Comparison of ENCODE assay signal across 8 cellular contexts in the genomic region with DNA sequence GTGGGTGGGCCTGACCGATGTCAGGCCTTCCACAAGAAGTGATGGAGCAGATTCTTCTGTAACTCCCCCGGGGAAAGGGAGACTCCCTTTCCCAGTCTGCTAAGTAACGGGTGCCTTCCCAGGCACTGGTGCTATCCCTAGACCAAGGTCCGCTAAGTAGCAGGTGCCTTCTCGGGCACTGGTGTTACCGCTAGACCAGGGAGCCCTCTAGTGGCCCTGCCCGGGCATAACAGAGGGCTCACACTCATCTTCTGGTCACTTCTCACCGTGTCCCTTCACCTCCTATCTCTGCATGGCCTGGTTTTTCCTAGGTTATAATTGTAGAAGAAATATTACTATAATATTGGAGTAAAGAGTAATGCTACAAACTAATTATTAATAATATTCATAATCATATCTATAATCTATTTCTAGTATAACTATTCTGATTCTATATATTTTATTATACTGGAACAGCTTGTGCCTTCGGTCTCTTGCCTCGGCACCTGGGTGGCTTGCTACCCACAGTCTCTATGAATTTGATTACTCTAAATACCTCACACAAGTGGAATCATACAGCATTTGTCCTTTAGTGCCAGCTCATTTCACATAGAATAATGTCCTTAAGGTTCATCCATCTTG.
DNase-seq lines count a peak whose midpoint lies in the region; ATAC-seq and TF ChIP-seq lines count a peak whose summit lies in the region.

No MANE protein-coding gene starts in this region.

- no peak overlapping the region for H3K27ac Mint-ChIP-seq in activated CD8-positive, alpha-beta memory T cell treated with anti-CD3 and anti-CD28 coated beads, Interleukin-2, amount 10 ng/mL, durations not matched to agents 7 days and 5 days

- CTCF ChIA-PET in activated CD8-positive, alpha-beta memory T cell treated with anti-CD3 and anti-CD28 coated beads, Interleukin-2, amount 10 ng/mL, durations not matched to agents 7 days and 5 days (lab: Charles Lee) = no interaction called here
- CTCF ChIA-PET in IMR-90 (lab: Yijun Ruan, JAX) = no interaction called here

- H2BK120ac ChIP-seq in IMR-90 (ENCODE audit: low read depth, low read length) = no peak overlapping the region

- H3K36me3 ChIP-seq in IMR-90 (ENCODE audit: control insufficient read depth, insufficient read depth, low read length) (no peaks in the 10 kb centered on the region), vagina (no peaks in the 10 kb centered on the region)

- H3K18ac ChIP-seq in IMR-90 (ENCODE audit: low read depth, low read length) = no peak overlapping the region

- H2BK15ac ChIP-seq in IMR-90 (ENCODE audit: low read depth, low read length) = no peak overlapping the region

- TF ChIP-seq POLR2A in IMR-90 (IDR thresholded peaks at IDR 0.05; ENCODE audit: low read depth, low read length) = no peak
- TF ChIP-seq POLR2A in vagina (IDR thresholded peaks at IDR 0.05) = no peak

- no peak overlapping the region for H2BK20ac ChIP-seq in IMR-90 (ENCODE audit: low read depth, low read length)

- H3K4me1 Mint-ChIP-seq in activated CD8-positive, alpha-beta memory T cell treated with anti-CD3 and anti-CD28 coated beads, Interleukin-2, amount 10 ng/mL, durations not matched to agents 7 days and 5 days = no peaks in the 10 kb centered on the region

- H3K79me1 ChIP-seq in IMR-90 (ENCODE audit: low read depth in 1 of 2, low read length in 2 of 2) = no peaks in the 10 kb centered on the region

- no peaks in the 10 kb centered on the region for H3K9me1 ChIP-seq in IMR-90 (ENCODE audit: insufficient read depth, low read length)

- H4K20me1 ChIP-seq in IMR-90 (ENCODE audit: insufficient read depth, low read length) = no peaks in the 10 kb centered on the region

- no peak overlapping the region for H3K23ac ChIP-seq in IMR-90 (ENCODE audit: low read depth, low read length)

- ATAC-seq in activated CD8-positive, alpha-beta memory T cell treated with anti-CD3 and anti-CD28 coated beads, Interleukin-2, amount 10 ng/mL, durations not matched to agents 7 days and 5 days = no peak
- ATAC-seq in GM21737 (IDR thresholded peaks at IDR 0.05; ENCODE audit: unreplicated experiment) (peak; percentile 58), IMR-90 (ENCODE audit: low read depth) (peak; percentile 83)

- H3K27ac ChIP-seq in IMR-90 (ENCODE audit: insufficient read depth, low read length) = no peak overlapping the region
- no peak overlapping the region for H3K27ac ChIP-seq in vagina

- no peak overlapping the region for H2AK9ac ChIP-seq in IMR-90 (replicated peaks; ENCODE audit: low read depth, low read length, poor library complexity)

- H3K4me3 Mint-ChIP-seq in activated CD8-positive, alpha-beta memory T cell treated with anti-CD3 and anti-CD28 coated beads, Interleukin-2, amount 10 ng/mL, durations not matched to agents 7 days and 5 days = no peak overlapping the region

- H4K91ac ChIP-seq in IMR-90 (ENCODE audit: insufficient read depth, low read depth, low read length) = no peak overlapping the region

- H3K9ac ChIP-seq in IMR-90 (ENCODE audit: low read depth, low read length) = no peak overlapping the region

- TF ChIP-seq RAD21 in IMR-90 (IDR thresholded peaks at IDR 0.05; ENCODE audit: low read length) = peak; percentile 73

- H3K4me3 ChIP-seq in IMR-90 (ENCODE audit: insufficient read depth, low read depth, low read length) = no peak overlapping the region
- H3K4me3 ChIP-seq in epithelial cell of esophagus (ENCODE audit: low read length) = no peak overlapping the region
- no peak overlapping the region for H3K4me3 ChIP-seq in vagina

- H4K8ac ChIP-seq in IMR-90 (ENCODE audit: low read depth in 2 of 2, low read length in 2 of 2) = no peak overlapping the region

- H3K56ac ChIP-seq in IMR-90 (ENCODE audit: extremely low read depth, insufficient read depth, low read length) = no peak overlapping the region

- no peak overlapping the region for H3K4ac ChIP-seq in IMR-90 (ENCODE audit: low read depth, low read length)

- no peaks in the 10 kb centered on the region for H3K27me3 ChIP-seq in IMR-90 (ENCODE audit: control insufficient read depth, insufficient read depth, low read length)
- H3K27me3 ChIP-seq in vagina = no peaks in the 10 kb centered on the region

- H3K27me3 Mint-ChIP-seq in activated CD8-positive, alpha-beta memory T cell treated with anti-CD3 and anti-CD28 coated beads, Interleukin-2, amount 10 ng/mL, durations not matched to agents 7 days and 5 days = no peaks in the 10 kb centered on the region

- no peak overlapping the region for H4K5ac ChIP-seq in IMR-90 (ENCODE audit: low read depth, low read length)

- DNase-seq in activated CD8-positive, alpha-beta memory T cell treated with anti-CD3 and anti-CD28 coated beads, Interleukin-2, amount 10 ng/mL, durations not matched to agents 7 days and 5 days = peak; percentile 50
- no peak for DNase-seq in activated CD8-positive, alpha-beta memory T cell treated with anti-CD3 and anti-CD28 coated beads, Interleukin-2, amount 50 U/mL, for 4 hours
- DNase-seq in IMR-90 = peak; percentile 23
- peak; percentile 60 for DNase-seq in SK-MEL-5 (ENCODE audit: low read depth, low spot score)
- peak; percentile 69 for DNase-seq in epithelial cell of esophagus (ENCODE audit: low read depth)
- DNase-seq in mucosa of gallbladder (ENCODE audit: low spot score) = peak; percentile 68
- no peak for DNase-seq in vagina (ENCODE audit: extremely low spot score in 2 of 2)

- no TSS peak for BruUV-seq in IMR-90 (replicated peaks; lab: Mats Ljungman, UMichigan)

- no peak overlapping the region for H2AK5ac ChIP-seq in IMR-90 (ENCODE audit: low read depth, low read length)

- peak; percentile 67 for TF ChIP-seq CTCF in IMR-90 (conservative IDR thresholded peaks at IDR 0.05; ENCODE audit: low read depth, low read length)
- peak; percentile 97 for TF ChIP-seq CTCF in epithelial cell of esophagus (IDR thresholded peaks at IDR 0.05; ENCODE audit: insufficient read depth, low read depth, low read length, missing control alignments)
- TF ChIP-seq CTCF in vagina (IDR thresholded peaks at IDR 0.05) = peak; percentile 18 to 39 (median 37)

- no peaks in the 10 kb centered on the region for H3K36me3 Mint-ChIP-seq in activated CD8-positive, alpha-beta memory T cell treated with anti-CD3 and anti-CD28 coated beads, Interleukin-2, amount 10 ng/mL, durations not matched to agents 7 days and 5 days

- intact Hi-C loops in IMR-90 (cut with micrococcal nuclease) (loop anchor here (2.0 to 5.0 kb wide), 2 partner anchors 883 to 1920 kb away; no protein-coding TSS in a partner anchor), vagina (cut with DNase I) (no loop called here)

- H3K9me3 ChIP-seq in IMR-90 (ENCODE audit: control insufficient read depth, insufficient read depth, low read length) (no peaks in the 10 kb centered on the region), vagina (no peaks in the 10 kb centered on the region)

- 100% methylated on average over 1 of the region's 10 CpGs; no CpG with 5 or more reads in 1 of the 2 experiments for WGBS in IMR-90 (ENCODE audit: extremely low coverage in 2 of 2, insufficient read length in 1 of 2), 2 experiments

- no peak overlapping the region for H2AFZ ChIP-seq in IMR-90 (replicated peaks; ENCODE audit: low read length, poor library complexity)

- no peak overlapping the region for H3K14ac ChIP-seq in IMR-90 (replicated peaks; ENCODE audit: low read depth, low read length)

- H3K4me1 ChIP-seq in IMR-90 (ENCODE audit: control insufficient read depth, insufficient read depth, low read length) (no peaks in the 10 kb centered on the region), vagina (no peaks in the 10 kb centered on the region)

- no peaks in the 10 kb centered on the region for H3K9me3 Mint-ChIP-seq in activated CD8-positive, alpha-beta memory T cell treated with anti-CD3 and anti-CD28 coated beads, Interleukin-2, amount 10 ng/mL, durations not matched to agents 7 days and 5 days (ENCODE audit: low read depth)

- POLR2A ChIA-PET in IMR-90 (lab: Charles Lee; ENCODE audit: unreplicated experiment) = no interaction called here

- H3K4me2 ChIP-seq in IMR-90 (ENCODE audit: low read depth, low read length) = no peak overlapping the region

- dilution Hi-C loops in IMR-90 (cut with HindIII; ENCODE audit: low sequenced_read_pairs, unreplicated experiment) = no loop called here

- in situ Hi-C loops in IMR-90 (cut with MboI; ENCODE audit: low sequenced_read_pairs) (no loop called here), SK-MEL-5 (cut with HindIII; ENCODE audit: low pct_unique_long_range_greater_than_20kb, low sequenced_read_pairs) (no loop called here)

- no peak overlapping the region for H2BK5ac ChIP-seq in IMR-90 (ENCODE audit: low read depth, low read length, poor library complexity, severe bottlenecking)

TF ChIP-seq in IMR-90, 13 proteins besides CTCF, POLR2A, EP300 and RAD21:
- TF ChIP-seq SMC3 (IDR thresholded peaks at IDR 0.05; ENCODE audit: low read depth, low read length) = peak; percentile 62
- TF ChIP-seq CHD1 (IDR thresholded peaks at IDR 0.05; ENCODE audit: low read depth, low read length) = no peak

Comparison
In these comparisons a context has a peak if more than half of its experiments do, and no peak if none do; other contexts are left out.
1. DNase-seq: peak in activated CD8-positive, alpha-beta memory T cell treated with anti-CD3 and anti-CD28 coated beads, Interleukin-2, amount 10 ng/mL, durations not matched to agents 7 days and 5 days (single experiment), IMR-90 (single experiment), SK-MEL-5 (single experiment), epithelial cell of esophagus (single experiment) and mucosa of gallbladder (single experiment); none in activated CD8-positive, alpha-beta memory T cell treated with anti-CD3 and anti-CD28 coated beads, Interleukin-2, amount 50 U/mL, for 4 hours (single experiment) and vagina (0 of 2).
2. CTCF ChIP-seq: peak in every context shown above with its lines; median percentile 97 in epithelial cell of esophagus; 67 in IMR-90; 37 in vagina.